22 cellular contexts compared by ENCODE assay signal in the genomic region with DNA sequence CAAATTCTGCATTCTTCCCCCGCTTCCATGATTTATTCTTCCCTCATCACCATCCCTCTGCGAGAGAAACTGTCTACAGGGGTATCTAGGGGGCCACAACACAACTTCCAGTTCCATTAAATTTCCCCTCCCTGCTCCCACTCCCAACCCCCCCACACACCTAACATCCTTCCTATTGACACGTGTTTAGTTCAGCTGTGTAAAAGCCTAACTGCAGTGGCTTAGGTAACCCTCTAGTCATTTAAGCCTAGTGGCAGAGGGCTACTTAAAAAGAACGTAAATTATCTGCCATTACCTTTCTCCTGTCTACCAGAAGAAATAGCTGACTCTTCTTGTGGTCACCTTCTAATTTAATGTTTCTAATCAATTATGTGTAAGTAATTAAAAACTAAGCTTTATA. TPM values are rescaled to one million over a fixed set of nuclear protein-coding genes. Genes with fewer than 3 reads are reported as not detected.
A peak's percentile ranks its signal among the peaks of the same experiment; 100 is the strongest.
DNase-seq lines count a peak whose midpoint lies in the region; ATAC-seq, FAIRE-seq and TF ChIP-seq lines count a peak whose summit lies in the region.
"Had no signal": no experiment of that assay in that cellular context is flagged by ENCODE, and none has a peak within 500 bp of the region (broad histone marks: within the 10 kb centered on the region; RNA-seq: fewer than 3 reads in every experiment).

No MANE protein-coding gene starts in this region.

- in situ Hi-C loops in gastrocnemius medialis (cut with MboI; ENCODE audit: low sequenced_read_pairs in 4 of 4) = no loop called here

- H3K4me1 ChIP-seq in H9 (ENCODE audit: insufficient read depth, low read length) (no peaks in the 10 kb centered on the region; the same call in 1 of the 2 replicates), RWPE2 (ENCODE audit: insufficient read depth, poor library complexity, severe bottlenecking) (peaks cover 17% of the 10 kb centered on the region), neuronal stem cell (ENCODE audit: control insufficient read depth in 2 of 2, insufficient read depth in 1 of 2, low read depth in 1 of 2, low read length in 2 of 2) (peaks cover 1 to 3% of the 10 kb centered on the region in 2 donors), gastrocnemius medialis (peaks cover 0 to 6% of the 10 kb centered on the region in 2 donors)

- no peak overlapping the region for H2BK20ac ChIP-seq in H9 (ENCODE audit: low read depth, low read length, poor library complexity, severe bottlenecking)

- no peaks in the 10 kb centered on the region for H3K9me3 ChIP-seq in H9 (ENCODE audit: control insufficient read depth, low read depth, low read length)
- no peaks in the 10 kb centered on the region for H3K9me3 ChIP-seq in RWPE2 (ENCODE audit: severe bottlenecking)
- no peaks in the 10 kb centered on the region for H3K9me3 ChIP-seq in neuronal stem cell (replicated peaks in 1 of 2; ENCODE audit: control insufficient read depth in 2 of 2, insufficient read depth in 1 of 2, low read depth in 1 of 2, low read length in 2 of 2)
- no peaks in the 10 kb centered on the region for H3K9me3 ChIP-seq in gastrocnemius medialis

- no peak overlapping the region for H2AFZ ChIP-seq in H9 (ENCODE audit: low read length)
- H2AFZ ChIP-seq in neuronal stem cell (ENCODE audit: low read length) = no peak overlapping the region

- H3K27ac ChIP-seq in H9 (ENCODE audit: insufficient read length, low read depth, low read length) = peak overlapping the region; percentile 74
- peak overlapping the region; percentile 65 for H3K27ac ChIP-seq in RWPE2 (ENCODE audit: poor library complexity, severe bottlenecking)
- peak overlapping the region; percentile 9 for H3K27ac ChIP-seq in neuronal stem cell (replicated peaks; ENCODE audit: low read length)
- H3K27ac ChIP-seq in gastrocnemius medialis = no peak overlapping the region
- H3K27ac ChIP-seq: WERI-Rb-1 had no signal

- no peak overlapping the region for H4K5ac ChIP-seq in H9 (ENCODE audit: insufficient read length, low read depth, low read length)

- H3K9ac ChIP-seq in H9 (ENCODE audit: extremely low read depth, insufficient read length, low read length) (no peak overlapping the region), neuronal stem cell (ENCODE audit: low read depth, low read length, poor library complexity) (no peak overlapping the region)

- H3K18ac ChIP-seq in H9 (ENCODE audit: insufficient read length, low read depth, low read length) (no peak overlapping the region), neuronal stem cell (ENCODE audit: low read length) (no peak overlapping the region)

- peaks cover 0 to 3% (median 2%) of the 10 kb centered on the region in 3 experiments; a peak in 2 of 7 replicates for H3K36me3 Mint-ChIP-seq in H9 (ENCODE audit: insufficient read depth in 1 of 3, low read depth in 3 of 3)
- peaks cover 25% of the 10 kb centered on the region for H3K36me3 Mint-ChIP-seq in activated T-helper 1 cell treated with anti-CD3 and anti-CD28 coated beads, Interleukin-12 subunit alpha, Interleukin-12 subunit beta, Interleukin-2, Interleukin-4 antibody, amounts not matched to agents 30 ng/mL and 10 ng/mL and 1 ng/mL, durations not matched to agents 14 hours and 24 hours and 36 hours (ENCODE audit: low read depth)

- no peaks in the 10 kb centered on the region for H3K79me2 ChIP-seq in H9 (ENCODE audit: insufficient read depth, low read length)

- H3K36me3 ChIP-seq in RWPE2 (ENCODE audit: low read depth) (peaks cover 48% of the 10 kb centered on the region), neuronal stem cell (replicated peaks in 1 of 2; ENCODE audit: control insufficient read depth in 2 of 2, insufficient read depth in 2 of 2, low read length in 2 of 2) (peaks cover 0 to 62% of the 10 kb centered on the region in 2 donors), gastrocnemius medialis (no peaks in the 10 kb centered on the region)

- no peaks in the 10 kb centered on the region for H4K20me1 ChIP-seq in H9 (ENCODE audit: control insufficient read depth, insufficient read depth, insufficient read length)

- no peaks in the 10 kb centered on the region for H3K27me3 Mint-ChIP-seq in H9 (ENCODE audit: low read depth)
- H3K27me3 Mint-ChIP-seq in activated T-helper 1 cell treated with anti-CD3 and anti-CD28 coated beads, Interleukin-12 subunit alpha, Interleukin-12 subunit beta, Interleukin-2, Interleukin-4 antibody, amounts not matched to agents 30 ng/mL and 10 ng/mL and 1 ng/mL, durations not matched to agents 14 hours and 24 hours and 36 hours (ENCODE audit: insufficient read depth) = no peaks in the 10 kb centered on the region
- H3K27me3 Mint-ChIP-seq: activated naive CD4-positive, alpha-beta T cell treated with anti-CD3 and anti-CD28 coated beads, Interleukin-2, amount 10 ng/mL, durations not matched to agents 7 days and 5 days; stimulated activated naive B cell treated with anti-CD40 and anti-IgM and Interleukin-4, amounts not matched to agents 10 μg/mL and 1 μg/mL and 100 μg/mL, for 72 hours had no signal

- H2BK12ac ChIP-seq in H9 (ENCODE audit: insufficient read length, low read depth, low read length) = no peak overlapping the region
- no peak overlapping the region for H2BK12ac ChIP-seq in neuronal stem cell (ENCODE audit: low read length)

- H3K4me3 ChIP-seq in RWPE2 (ENCODE audit: severe bottlenecking) (no peak overlapping the region), neuronal stem cell (ENCODE audit: low read length in 2 of 2) (no peak overlapping the region), gastrocnemius medialis (no peak overlapping the region)

- no peak overlapping the region for H3K4me3 Mint-ChIP-seq in H9
- H3K4me3 Mint-ChIP-seq in activated T-helper 1 cell treated with anti-CD3 and anti-CD28 coated beads, Interleukin-12 subunit alpha, Interleukin-12 subunit beta, Interleukin-2, Interleukin-4 antibody, amounts not matched to agents 30 ng/mL and 10 ng/mL and 1 ng/mL, durations not matched to agents 14 hours and 24 hours and 36 hours = no peak overlapping the region
- H3K4me3 Mint-ChIP-seq: activated naive CD4-positive, alpha-beta T cell treated with anti-CD3 and anti-CD28 coated beads, Interleukin-2, amount 10 ng/mL, durations not matched to agents 7 days and 5 days; activated T-cell treated with anti-CD3 and anti-CD28 coated beads, Interleukin-2, amount 50 U/mL, for 72 hours; CD14-positive monocyte; neural crest cell; stimulated activated naive B cell treated with anti-CD40 and anti-IgM and Interleukin-4, amounts not matched to agents 10 μg/mL and 1 μg/mL and 100 μg/mL, for 72 hours had no signal

- no peak overlapping the region for H3K56ac ChIP-seq in H9 (ENCODE audit: insufficient read length, low read depth, low read length)

- ATAC-seq in RWPE2 (ENCODE audit: low read depth) (no peak), gastrocnemius medialis (no peak), Right ventricle myocardium inferior (no peak)
- ATAC-seq: activated T-cell treated with anti-CD3 and anti-CD28 coated beads, Interleukin-2, amount 50 U/mL, for 72 hours; stimulated activated naive B cell treated with anti-CD40 and anti-IgM and Interleukin-4, amounts not matched to agents 10 μg/mL and 1 μg/mL and 100 μg/mL, for 72 hours had no signal

- no peak for DNase-seq in H9
- no peak for DNase-seq in RWPE2 (ENCODE audit: low spot score)
- DNase-seq in neuronal stem cell (ENCODE audit: low spot score) = no peak
- DNase-seq in gastrocnemius medialis = no peak
- no peak for DNase-seq in activated T-helper 1 cell treated with anti-CD3 and anti-CD28 coated beads, Interleukin-12 subunit alpha, Interleukin-12 subunit beta, Interleukin-2, Interleukin-4 antibody, amounts not matched to agents 30 ng/mL and 10 ng/mL and 1 ng/mL, durations not matched to agents 14 hours and 24 hours and 36 hours (ENCODE audit: low spot score)
- DNase-seq in Right ventricle myocardium inferior (ENCODE audit: missing footprints) = no peak
- DNase-seq: activated naive CD4-positive, alpha-beta T cell treated with anti-CD3 and anti-CD28 coated beads, Interleukin-2, amount 10 ng/mL, durations not matched to agents 7 days and 5 days; activated T-cell treated with anti-CD3 and anti-CD28 coated beads, Interleukin-2, amount 50 U/mL, for 72 hours; cortex of kidney; HCEC 1CT; hypothalamus; NCI-H1417 treated with DMSO at 0.1 percent for 48 hours; NCI-H2081 treated with DMSO at 0.1 percent for 48 hours; NCI-H510A; stimulated activated CD4-positive, alpha-beta T cell treated with anti-CD3 and anti-CD28 coated beads, Interleukin-15, amount 100 ng/mL, for 24 hours; stimulated activated naive B cell treated with anti-CD40 and anti-IgM and Interleukin-4, amounts not matched to agents 10 μg/mL and 1 μg/mL and 100 μg/mL, for 72 hours; T1000; WERI-Rb-1 had no signal

- H3K14ac ChIP-seq in H9 (ENCODE audit: insufficient read depth, low read length) (no peak overlapping the region), neuronal stem cell (ENCODE audit: low read length) (no peak overlapping the region)

- H3K4ac ChIP-seq in H9 (ENCODE audit: low read depth, low read length) (no peak overlapping the region), neuronal stem cell (ENCODE audit: low read length) (no peak overlapping the region)

- no peak overlapping the region for H2BK15ac ChIP-seq in H9 (ENCODE audit: low read depth, low read length)
- H2BK15ac ChIP-seq in neuronal stem cell (ENCODE audit: low read length) = no peak overlapping the region

- FAIRE-seq in islet of Langerhans (lab: Jason Lieb, UNC) = peak; percentile 58
- FAIRE-seq: endometrium had no signal

- H2BK5ac ChIP-seq in H9 (ENCODE audit: insufficient read length, low read length) (no peak overlapping the region), neuronal stem cell (ENCODE audit: low read length) (no peak overlapping the region)

- H2AK5ac ChIP-seq in H9 (ENCODE audit: insufficient read length, low read length) (no peak overlapping the region), neuronal stem cell (ENCODE audit: low read depth, low read length) (no peak overlapping the region)

- peaks cover 15 to 16% of the 10 kb centered on the region in 2 experiments for H3K4me1 Mint-ChIP-seq in H9
- peaks cover 16% of the 10 kb centered on the region for H3K4me1 Mint-ChIP-seq in activated T-helper 1 cell treated with anti-CD3 and anti-CD28 coated beads, Interleukin-12 subunit alpha, Interleukin-12 subunit beta, Interleukin-2, Interleukin-4 antibody, amounts not matched to agents 30 ng/mL and 10 ng/mL and 1 ng/mL, durations not matched to agents 14 hours and 24 hours and 36 hours (ENCODE audit: low read depth)
- H3K4me1 Mint-ChIP-seq: activated naive CD4-positive, alpha-beta T cell treated with anti-CD3 and anti-CD28 coated beads, Interleukin-2, amount 10 ng/mL, durations not matched to agents 7 days and 5 days had no signal

- H3K9me3 Mint-ChIP-seq in H9 = no peaks in the 10 kb centered on the region
- H3K9me3 Mint-ChIP-seq in activated T-helper 1 cell treated with anti-CD3 and anti-CD28 coated beads, Interleukin-12 subunit alpha, Interleukin-12 subunit beta, Interleukin-2, Interleukin-4 antibody, amounts not matched to agents 30 ng/mL and 10 ng/mL and 1 ng/mL, durations not matched to agents 14 hours and 24 hours and 36 hours = no peaks in the 10 kb centered on the region
- H3K9me3 Mint-ChIP-seq: activated naive CD4-positive, alpha-beta T cell treated with anti-CD3 and anti-CD28 coated beads, Interleukin-2, amount 10 ng/mL, durations not matched to agents 7 days and 5 days; activated T-cell treated with anti-CD3 and anti-CD28 coated beads, Interleukin-2, amount 50 U/mL, for 72 hours; CD14-positive monocyte; neural crest cell had no signal

- no CpG with 5 or more reads among the region's 4 CpGs for WGBS in H9 (ENCODE audit: extremely low coverage, insufficient read length, low lambda C conversion rate)
- WGBS in neuronal stem cell (ENCODE audit: extremely low coverage in 2 of 2, insufficient read length in 2 of 2, insufficient replicate concordance in 1 of 2), 2 donors = no CpG with 5 or more reads among the region's 4 CpGs

- H3K23ac ChIP-seq in H9 (ENCODE audit: insufficient read length, low read depth, low read length) (no peak overlapping the region), neuronal stem cell (ENCODE audit: low read depth, low read length, poor library complexity) (no peak overlapping the region)

- H3K27ac Mint-ChIP-seq in H9 = peak overlapping the region in 1 of 3 experiments; percentile 93; a peak in 1 of 7 replicates
- no peak overlapping the region for H3K27ac Mint-ChIP-seq in activated T-helper 1 cell treated with anti-CD3 and anti-CD28 coated beads, Interleukin-12 subunit alpha, Interleukin-12 subunit beta, Interleukin-2, Interleukin-4 antibody, amounts not matched to agents 30 ng/mL and 10 ng/mL and 1 ng/mL, durations not matched to agents 14 hours and 24 hours and 36 hours
- H3K27ac Mint-ChIP-seq: activated naive CD4-positive, alpha-beta T cell treated with anti-CD3 and anti-CD28 coated beads, Interleukin-2, amount 10 ng/mL, durations not matched to agents 7 days and 5 days; activated T-cell treated with anti-CD3 and anti-CD28 coated beads, Interleukin-2, amount 50 U/mL, for 72 hours; CD14-positive monocyte; stimulated activated naive B cell treated with anti-CD40 and anti-IgM and Interleukin-4, amounts not matched to agents 10 μg/mL and 1 μg/mL and 100 μg/mL, for 72 hours had no signal

- H3K27me3 ChIP-seq in H9 (ENCODE audit: insufficient read depth, low read length) (no peaks in the 10 kb centered on the region), RWPE2 (ENCODE audit: insufficient read depth, poor library complexity, severe bottlenecking) (no peaks in the 10 kb centered on the region), neuronal stem cell (ENCODE audit: control insufficient read depth in 3 of 3, insufficient read depth in 3 of 3, low read depth in 1 of 3, low read length in 3 of 3) (no peaks in the 10 kb centered on the region), gastrocnemius medialis (no peaks in the 10 kb centered on the region)

- intact Hi-C loops in gastrocnemius medialis (cut with DNase I; ENCODE audit: low total_unique reads) (no loop called here), Right ventricle myocardium inferior (cut with DNase I) (no loop called here)
- intact Hi-C loops in activated T-helper 1 cell treated with anti-CD3 and anti-CD28 coated beads, Interleukin-12 subunit alpha, Interleukin-12 subunit beta, Interleukin-2, Interleukin-4 antibody, amounts not matched to agents 30 ng/mL and 10 ng/mL and 1 ng/mL, durations not matched to agents 14 hours and 24 hours and 36 hours (cut with micrococcal nuclease) = no loop called here

- no peaks in the 10 kb centered on the region for H3K79me1 ChIP-seq in H9 (ENCODE audit: insufficient read depth, low read depth, low read length, poor library complexity, severe bottlenecking)
- H3K79me1 ChIP-seq in neuronal stem cell (ENCODE audit: low read depth, low read length) = no peaks in the 10 kb centered on the region

- no peak for TF ChIP-seq POLR2A in gastrocnemius medialis (IDR thresholded peaks at IDR 0.05)

- no peak for TF ChIP-seq CTCF in H9 (conservative IDR thresholded peaks at IDR 0.05)
- TF ChIP-seq CTCF in RWPE2 (IDR thresholded peaks at IDR 0.05; ENCODE audit: poor library complexity, severe bottlenecking) = no peak
- TF ChIP-seq CTCF in gastrocnemius medialis (IDR thresholded peaks at IDR 0.05 in 4 of 5, conservative IDR thresholded peaks at IDR 0.05 in 1 of 5) = no peak

- no peak overlapping the region for H4K8ac ChIP-seq in H9 (replicated peaks; ENCODE audit: insufficient read length, low read depth, low read length)
- H4K8ac ChIP-seq in neuronal stem cell (ENCODE audit: low read depth, low read length) = no peak overlapping the region

- H2BK120ac ChIP-seq in H9 (ENCODE audit: low read depth, low read length, poor library complexity, severe bottlenecking) (no peak overlapping the region), neuronal stem cell (ENCODE audit: low read depth, low read length) (no peak overlapping the region)

- H4K91ac ChIP-seq in H9 (ENCODE audit: insufficient read length, low read depth, low read length) = no peak overlapping the region
- no peak overlapping the region for H4K91ac ChIP-seq in neuronal stem cell (ENCODE audit: low read depth, low read length, poor library complexity)

- H3K23me2 ChIP-seq in H9 (ENCODE audit: insufficient read length, low read depth, low read length, poor library complexity, severe bottlenecking) = no peaks in the 10 kb centered on the region

- H3T11ph ChIP-seq in H9 (ENCODE audit: low read length) = no peak overlapping the region

- H3K4me2 ChIP-seq in H9 (ENCODE audit: insufficient read depth, insufficient read length, low read length) (peak overlapping the region; percentile 18), neuronal stem cell (ENCODE audit: insufficient read depth, low read length, poor library complexity, severe bottlenecking) (peak overlapping the region; percentile 40)

RNA-seq across cellular contexts. Expression of gene ZNF148, which starts 56.3 kb away (rescaled TPM):
- 21.6 and 24.8 TPM in 2 replicates for total RNA-seq in H9 (2021)
- 17.2 TPM for polyA plus RNA-seq in neuronal stem cell (2013, experiment 1 of 2)
- 18.2 TPM for polyA plus RNA-seq in neuronal stem cell (2013, experiment 2 of 2)
- 10 to 100 TPM; 17.0 to 34.9 (median 20.0) TPM for total RNA-seq in gastrocnemius medialis
- 34.7 and 38.5 TPM in 2 replicates for total RNA-seq in activated T-helper 1 cell treated with anti-CD3 and anti-CD28 coated beads, Interleukin-12 subunit alpha, Interleukin-12 subunit beta, Interleukin-2, Interleukin-4 antibody, amounts not matched to agents 30 ng/mL and 10 ng/mL and 1 ng/mL, durations not matched to agents 14 hours and 24 hours and 36 hours
- 43.7 TPM for total RNA-seq in Right ventricle myocardium inferior

Comparison
In these comparisons a context has a peak if more than half of its experiments do, and no peak if none do; other contexts are left out.
1. H3K27ac ChIP-seq: peak in H9 (single experiment), RWPE2 (single experiment) and neuronal stem cell (single experiment); none in gastrocnemius medialis (0 of 4).